ENCODE assay signal across 1 cellular context in genomic region chr4:121227254-121227867, GRCh38.
TF ChIP-seq lines count a peak whose summit lies in the region.

No MANE protein-coding gene starts in this region.

TF ChIP-seq in WTC11, 78 proteins besides CTCF, POLR2A, EP300 and RAD21 (continued from another document):
- TF ChIP-seq STAT6 (CRISPR knock-in tag; conservative IDR thresholded peaks at IDR 0.05; ENCODE audit: low read depth) (no peak), ZNF396 (CRISPR knock-in tag; IDR thresholded peaks at IDR 0.05; ENCODE audit: borderline replicate concordance) (no peak)
TF ChIP-seq in WTC11: peak in this region for 0.
